In the genomic region with DNA sequence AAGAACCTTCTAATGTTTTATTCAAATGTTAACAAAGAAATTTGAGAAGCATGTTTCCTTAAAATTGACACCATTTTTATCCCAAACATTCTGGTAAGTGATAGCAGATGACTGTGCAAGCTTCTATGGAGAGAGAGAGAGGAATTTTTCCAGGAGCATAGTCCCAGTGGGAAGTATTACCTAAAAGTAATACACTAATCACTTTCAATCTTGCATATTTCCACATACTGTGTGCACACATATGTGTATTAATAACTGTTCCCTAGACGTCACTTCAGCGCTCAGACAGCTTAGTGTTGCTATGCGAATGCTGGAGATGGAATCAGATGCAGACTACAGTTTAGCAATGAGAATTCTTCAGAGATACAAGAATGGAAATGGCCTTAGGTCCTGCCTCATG, we compare ENCODE assay signal across 17 cellular contexts.
A peak's percentile ranks its signal among the peaks of the same experiment; 100 is the strongest.
DNase-seq lines count a peak whose midpoint lies in the region; ATAC-seq and TF ChIP-seq lines count a peak whose summit lies in the region.
"Had no signal": no experiment of that assay in that cellular context is flagged by ENCODE, and none has a peak within 500 bp of the region (broad histone marks: within the 10 kb centered on the region; RNA-seq: fewer than 3 reads in every experiment).

No MANE protein-coding gene starts in this region.

- H3K4me2 ChIP-seq in hepatocyte, result no peak overlapping the region
- H3K4me2 ChIP-seq: GM23338, SK-N-SH had no signal

- no peaks in the 10 kb centered on the region for H3K79me2 ChIP-seq in hepatocyte

- H3K4me3 ChIP-seq in AG10803 (ENCODE audit: low read length) (no peak overlapping the region), adipocyte (ENCODE audit: low read length) (peak overlapping the region; percentile 12), hepatocyte (no peak overlapping the region), psoas muscle (no peak overlapping the region)
- H3K4me3 ChIP-seq: GM23338 had no signal

- intact Hi-C loops in psoas muscle (cut with DNase I), result no loop called here

- no peaks in the 10 kb centered on the region for H3K9me2 ChIP-seq in hepatocyte (replicated peaks; ENCODE audit: insufficient read depth)
- H3K9me2 ChIP-seq: SK-N-SH had no signal

- no peaks in the 10 kb centered on the region for H3K27me3 ChIP-seq in adipocyte (replicated peaks; ENCODE audit: control insufficient read depth, insufficient read depth, low read length)
- no peaks in the 10 kb centered on the region for H3K27me3 ChIP-seq in hepatocyte
- no peaks in the 10 kb centered on the region for H3K27me3 ChIP-seq in psoas muscle (ENCODE audit: insufficient read depth in 3 of 3, low read length in 2 of 3)

- peak overlapping the region; percentile 6 for H3K9ac ChIP-seq in adipocyte (ENCODE audit: low read length)
- H3K9ac ChIP-seq: SK-N-SH had no signal

- no peaks in the 10 kb centered on the region for H3K9me3 ChIP-seq in adipocyte (ENCODE audit: control insufficient read depth, low read length)
- no peaks in the 10 kb centered on the region for H3K9me3 ChIP-seq in hepatocyte (ENCODE audit: low read depth)
- no peaks in the 10 kb centered on the region for H3K9me3 ChIP-seq in psoas muscle
- H3K9me3 ChIP-seq: SK-N-SH had no signal

- H3K4me1 ChIP-seq in adipocyte (ENCODE audit: control insufficient read depth, insufficient read depth, low read length) (peaks cover 24% of the 10 kb centered on the region), hepatocyte (ENCODE audit: insufficient read depth) (peaks cover 17% of the 10 kb centered on the region), psoas muscle (peaks cover 4% of the 10 kb centered on the region)

- ATAC-seq in psoas muscle, result peak in 3 of 4 donors; percentile 11 to 51 (median 40)
- no peak for ATAC-seq in HG02840 (IDR thresholded peaks at IDR 0.05; ENCODE audit: low FRiP score, unreplicated experiment)
- ATAC-seq in GM18858 (IDR thresholded peaks at IDR 0.05; ENCODE audit: unreplicated experiment), result no peak
- no peak for ATAC-seq in GM19395 (IDR thresholded peaks at IDR 0.05; ENCODE audit: unreplicated experiment)
- ATAC-seq: GM23338 had no signal

- peak; percentile 77 for DNase-seq in AG10803 (ENCODE audit: low read depth)
- peak; percentile 13 for DNase-seq in adipocyte (ENCODE audit: low read depth)
- no peak for DNase-seq in hepatocyte (ENCODE audit: low spot score)
- DNase-seq in psoas muscle, result no peak
- no peak for DNase-seq in stimulated activated CD4-positive, alpha-beta T cell treated with anti-CD3 and anti-CD28 coated beads, Interleukin-12 subunit alpha, Interleukin-12 subunit beta, amount 100 ng/mL, for 4 hours
- DNase-seq: COR-L47, HCEC 1CT, KG1, NCI-H1105 treated with DMSO at 0.1 percent for 48 hours, NCI-H1694, NCI-H2081 treated with DMSO at 0.1 percent for 48 hours, SHP77 treated with DMSO at 0.1 percent for 48 hours, SK-N-SH had no signal

- H2AFZ ChIP-seq in hepatocyte, result no peak overlapping the region
- H2AFZ ChIP-seq: GM23338 had no signal

- H3K27ac ChIP-seq in hepatocyte (peak overlapping the region; percentile 55), psoas muscle (no peak overlapping the region)

- no peaks in the 10 kb centered on the region for H3K36me3 ChIP-seq in adipocyte (ENCODE audit: control insufficient read depth, insufficient read depth, low read length, severe bottlenecking)
- no peaks in the 10 kb centered on the region for H3K36me3 ChIP-seq in hepatocyte (replicated peaks; ENCODE audit: insufficient read depth, low read depth)
- H3K36me3 ChIP-seq in psoas muscle (ENCODE audit: insufficient read depth in 1 of 2, low read depth in 1 of 2), result no peaks in the 10 kb centered on the region

- no peaks in the 10 kb centered on the region for H4K20me1 ChIP-seq in hepatocyte (ENCODE audit: insufficient read depth, poor library complexity, severe bottlenecking)

- TF ChIP-seq CTCF in AG10803 (conservative IDR thresholded peaks at IDR 0.05; ENCODE audit: low read length) (no peak), hepatocyte (IDR thresholded peaks at IDR 0.05; ENCODE audit: poor library complexity) (no peak), psoas muscle (IDR thresholded peaks at IDR 0.05) (no peak)

- 67% methylated on average over 3 of the region's 3 CpGs for WGBS in hepatocyte (ENCODE audit: low lambda C conversion rate, missing lambda C conversion rate)
- 66 to 83% (median 76%) methylated on average over 3 of the region's 3 CpGs for WGBS in psoas muscle, 3 donors

Comparison
In these comparisons a context has a peak if more than half of its experiments do, and no peak if none do; other contexts are left out.
1. DNase-seq: peak in AG10803 (single experiment) and adipocyte (single experiment); none in hepatocyte (single experiment), psoas muscle (0 of 2) and stimulated activated CD4-positive, alpha-beta T cell treated with anti-CD3 and anti-CD28 coated beads, Interleukin-12 subunit alpha, Interleukin-12 subunit beta, amount 100 ng/mL, for 4 hours (single experiment).
2. ATAC-seq: peak in psoas muscle (3 of 4); none in HG02840 (single experiment), GM18858 (single experiment) and GM19395 (single experiment).